Comparison of ENCODE assay signal across 1 cellular context in the genomic region with DNA sequence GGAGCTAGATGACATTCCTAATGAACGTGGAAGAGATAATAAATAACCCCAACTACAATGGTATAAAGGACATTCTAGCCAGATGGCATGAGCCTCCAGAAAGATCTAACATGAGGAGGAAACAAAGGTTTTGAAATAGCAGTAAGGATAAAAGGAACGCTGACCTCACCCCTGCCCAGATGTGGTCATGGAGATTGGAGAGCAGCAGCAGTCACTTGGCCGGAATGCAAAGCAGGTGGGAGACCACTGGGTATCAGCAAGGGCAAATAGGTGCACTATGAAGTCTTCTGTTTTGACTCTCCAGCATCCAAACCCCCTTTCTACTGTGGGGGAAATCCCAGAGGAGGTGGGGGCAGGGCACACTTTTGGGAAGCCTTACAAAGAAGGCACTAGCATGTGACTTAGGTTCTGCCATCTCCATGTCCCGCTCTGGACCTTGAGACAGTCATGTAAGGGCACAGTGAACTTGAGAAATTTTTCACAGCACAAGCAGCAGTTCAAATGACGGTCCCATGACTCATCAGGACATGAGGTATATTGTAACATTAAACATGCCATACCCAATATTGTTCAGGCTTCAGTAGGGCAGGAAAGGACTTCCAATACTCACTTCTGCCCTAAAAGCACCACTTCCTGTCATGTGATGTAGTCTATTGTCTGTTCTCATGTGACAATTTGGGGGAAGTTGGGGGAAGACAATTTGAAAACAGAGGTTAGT.
TF ChIP-seq lines count a peak whose summit lies in the region.

No MANE protein-coding gene starts in this region.

TF ChIP-seq in K562, 482 proteins besides CTCF, POLR2A, EP300 and RAD21 (continued from another document):
- TF ChIP-seq, protein P1, sequence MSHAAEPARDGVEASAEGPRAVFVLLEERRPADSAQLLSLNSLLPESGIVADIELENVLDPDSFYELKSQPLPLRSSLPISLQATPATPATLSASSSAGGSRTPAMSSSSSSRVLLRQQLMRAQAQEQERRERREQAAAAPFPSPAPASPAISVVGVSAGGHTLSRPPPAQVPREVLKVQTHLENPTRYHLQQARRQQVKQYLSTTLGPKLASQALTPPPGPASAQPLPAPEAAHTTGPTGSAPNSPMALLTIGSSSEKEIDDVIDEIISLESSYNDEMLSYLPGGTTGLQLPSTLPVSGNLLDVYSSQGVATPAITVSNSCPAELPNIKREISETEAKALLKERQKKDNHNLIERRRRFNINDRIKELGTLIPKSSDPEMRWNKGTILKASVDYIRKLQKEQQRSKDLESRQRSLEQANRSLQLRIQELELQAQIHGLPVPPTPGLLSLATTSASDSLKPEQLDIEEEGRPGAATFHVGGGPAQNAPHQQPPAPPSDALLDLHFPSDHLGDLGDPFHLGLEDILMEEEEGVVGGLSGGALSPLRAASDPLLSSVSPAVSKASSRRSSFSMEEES (CRISPR knock-in tag; IDR thresholded peaks at IDR 0.05) = peak; percentile 72
- TF ChIP-seq ASH1L (IDR thresholded peaks at IDR 0.05; ENCODE audit: borderline replicate concordance, low read depth, partially characterized antibody) = no peak
- TF ChIP-seq, protein P2, sequence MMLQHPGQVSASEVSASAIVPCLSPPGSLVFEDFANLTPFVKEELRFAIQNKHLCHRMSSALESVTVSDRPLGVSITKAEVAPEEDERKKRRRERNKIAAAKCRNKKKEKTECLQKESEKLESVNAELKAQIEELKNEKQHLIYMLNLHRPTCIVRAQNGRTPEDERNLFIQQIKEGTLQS (IDR thresholded peaks at IDR 0.05) = peak; percentile 41
- TF ChIP-seq, protein P2 (CRISPR knock-in tag; conservative IDR thresholded peaks at IDR 0.05) = no peak
- TF ChIP-seq JUND (IDR thresholded peaks at IDR 0.05; ENCODE audit: borderline replicate concordance, low read depth, low read length) = no peak
- 0 out of 3 replicates have a peak, but pooled peaks have one; percentile 13 for TF ChIP-seq JUND (tag; IDR thresholded peaks at IDR 0.05; ENCODE audit: borderline replicate concordance, low read depth, low read length)
- TF ChIP-seq GABPA (tag; conservative IDR thresholded peaks at IDR 0.05; ENCODE audit: low read depth) = peak; percentile 46; the same call in 1 of the 2 replicates
- TF ChIP-seq, protein P3, sequence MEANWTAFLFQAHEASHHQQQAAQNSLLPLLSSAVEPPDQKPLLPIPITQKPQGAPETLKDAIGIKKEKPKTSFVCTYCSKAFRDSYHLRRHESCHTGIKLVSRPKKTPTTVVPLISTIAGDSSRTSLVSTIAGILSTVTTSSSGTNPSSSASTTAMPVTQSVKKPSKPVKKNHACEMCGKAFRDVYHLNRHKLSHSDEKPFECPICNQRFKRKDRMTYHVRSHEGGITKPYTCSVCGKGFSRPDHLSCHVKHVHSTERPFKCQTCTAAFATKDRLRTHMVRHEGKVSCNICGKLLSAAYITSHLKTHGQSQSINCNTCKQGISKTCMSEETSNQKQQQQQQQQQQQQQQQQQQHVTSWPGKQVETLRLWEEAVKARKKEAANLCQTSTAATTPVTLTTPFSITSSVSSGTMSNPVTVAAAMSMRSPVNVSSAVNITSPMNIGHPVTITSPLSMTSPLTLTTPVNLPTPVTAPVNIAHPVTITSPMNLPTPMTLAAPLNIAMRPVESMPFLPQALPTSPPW (CRISPR knock-in tag; IDR thresholded peaks at IDR 0.05) = peak; percentile 18; the same call in 1 of the 2 replicates
- no peak for TF ChIP-seq ZBTB17 (CRISPR knock-in tag; IDR thresholded peaks at IDR 0.05)
- TF ChIP-seq, protein P4, sequence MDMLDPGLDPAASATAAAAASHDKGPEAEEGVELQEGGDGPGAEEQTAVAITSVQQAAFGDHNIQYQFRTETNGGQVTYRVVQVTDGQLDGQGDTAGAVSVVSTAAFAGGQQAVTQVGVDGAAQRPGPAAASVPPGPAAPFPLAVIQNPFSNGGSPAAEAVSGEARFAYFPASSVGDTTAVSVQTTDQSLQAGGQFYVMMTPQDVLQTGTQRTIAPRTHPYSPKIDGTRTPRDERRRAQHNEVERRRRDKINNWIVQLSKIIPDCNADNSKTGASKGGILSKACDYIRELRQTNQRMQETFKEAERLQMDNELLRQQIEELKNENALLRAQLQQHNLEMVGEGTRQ (CRISPR knock-in tag; IDR thresholded peaks at IDR 0.05) = peak; percentile 46; the same call in 1 of the 2 replicates
- no peak for TF ChIP-seq CBFA2T3 (IDR thresholded peaks at IDR 0.05)
- 0 out of 2 replicates have a peak, but pooled peaks have one; percentile 43 for TF ChIP-seq ZNF584 (CRISPR knock-in tag; IDR thresholded peaks at IDR 0.05; ENCODE audit: low read depth)
- TF ChIP-seq FOSL1 (tag; conservative IDR thresholded peaks at IDR 0.05) = no peak; the same call in 1 of the 2 replicates
- no peak for TF ChIP-seq ZNF57 (CRISPR knock-in tag; IDR thresholded peaks at IDR 0.05)
- no peak for TF ChIP-seq KDM1A (IDR thresholded peaks at IDR 0.05)
- no peak for TF ChIP-seq ZFP36 (IDR thresholded peaks at IDR 0.05; ENCODE audit: low read depth, low read length, partially characterized antibody)
- TF ChIP-seq, protein P5, sequence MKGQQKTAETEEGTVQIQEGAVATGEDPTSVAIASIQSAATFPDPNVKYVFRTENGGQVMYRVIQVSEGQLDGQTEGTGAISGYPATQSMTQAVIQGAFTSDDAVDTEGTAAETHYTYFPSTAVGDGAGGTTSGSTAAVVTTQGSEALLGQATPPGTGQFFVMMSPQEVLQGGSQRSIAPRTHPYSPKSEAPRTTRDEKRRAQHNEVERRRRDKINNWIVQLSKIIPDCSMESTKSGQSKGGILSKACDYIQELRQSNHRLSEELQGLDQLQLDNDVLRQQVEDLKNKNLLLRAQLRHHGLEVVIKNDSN (CRISPR knock-in tag; IDR thresholded peaks at IDR 0.05) = peak; percentile 15; the same call in 1 of the 2 replicates
- TF ChIP-seq, protein P6, sequence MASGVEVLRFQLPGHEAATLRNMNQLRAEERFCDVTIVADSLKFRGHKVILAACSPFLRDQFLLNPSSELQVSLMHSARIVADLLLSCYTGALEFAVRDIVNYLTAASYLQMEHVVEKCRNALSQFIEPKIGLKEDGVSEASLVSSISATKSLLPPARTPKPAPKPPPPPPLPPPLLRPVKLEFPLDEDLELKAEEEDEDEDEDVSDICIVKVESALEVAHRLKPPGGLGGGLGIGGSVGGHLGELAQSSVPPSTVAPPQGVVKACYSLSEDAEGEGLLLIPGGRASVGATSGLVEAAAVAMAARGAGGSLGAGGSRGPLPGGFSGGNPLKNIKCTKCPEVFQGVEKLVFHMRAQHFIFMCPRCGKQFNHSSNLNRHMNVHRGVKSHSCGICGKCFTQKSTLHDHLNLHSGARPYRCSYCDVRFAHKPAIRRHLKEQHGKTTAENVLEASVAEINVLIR (CRISPR knock-in tag; IDR thresholded peaks at IDR 0.05) = no peak
- TF ChIP-seq C11orf30 (IDR thresholded peaks at IDR 0.05; ENCODE audit: low read depth) = no peak
TF ChIP-seq in K562: peak in this region for 10.
